Comparison of ENCODE assay signal across 11 cellular contexts in genomic region chr2:151162185-151162584, GRCh38.
DNase-seq lines count a peak whose midpoint lies in the region; ATAC-seq and TF ChIP-seq lines count a peak whose summit lies in the region.
"Had no signal": no experiment of that assay in that cellular context is flagged by ENCODE, and none has a peak within 500 bp of the region (broad histone marks: within the 10 kb centered on the region; RNA-seq: fewer than 3 reads in every experiment).

No MANE protein-coding gene starts in this region.

- no peak overlapping the region for H4K5ac ChIP-seq in IMR-90 (ENCODE audit: low read depth, low read length)

- no peak overlapping the region for H3K4me3 ChIP-seq in IMR-90 (ENCODE audit: insufficient read depth, low read depth, low read length)

- no peak overlapping the region for H2AK9ac ChIP-seq in IMR-90 (replicated peaks; ENCODE audit: low read depth, low read length, poor library complexity)

- H3K27me3 Mint-ChIP-seq in Calu3 (ENCODE audit: unreplicated experiment) = peaks cover under 1% of the 10 kb centered on the region

- DNase-seq in AG09319 (ENCODE audit: extremely low read depth, low read depth) = peak; percentile 28
- peak; percentile 70 for DNase-seq in IMR-90
- DNase-seq in iris pigment epithelial cell (ENCODE audit: low read depth) = peak; percentile 76
- no peak for DNase-seq in islet precursor cell
- DNase-seq in activated CD4-positive, alpha-beta T cell treated with anti-CD3 and anti-CD28 coated beads, Interleukin-2, amount 50 U/mL, for 48 hours = no peak
- no peak for DNase-seq in Calu3
- no peak for DNase-seq in middle frontal gyrus (ENCODE audit: extremely low spot score, low spot score)
- DNase-seq: activated CD4-positive, alpha-beta T cell treated with anti-CD3 and anti-CD28 coated beads, Interleukin-2, amount 50 U/mL, for 4 hours; DND-41; left colon had no signal

- no peak overlapping the region for H4K91ac ChIP-seq in IMR-90 (ENCODE audit: insufficient read depth, low read depth, low read length)

- in situ Hi-C loops in IMR-90 (cut with MboI; ENCODE audit: low sequenced_read_pairs) = no loop called here

- H3K4me2 ChIP-seq in IMR-90 (ENCODE audit: low read depth, low read length) = no peak overlapping the region

- H3K27ac Mint-ChIP-seq in Calu3 (ENCODE audit: unreplicated experiment) = no peak overlapping the region

- no peak overlapping the region for H2BK120ac ChIP-seq in IMR-90 (ENCODE audit: low read depth, low read length)

- H2BK20ac ChIP-seq in IMR-90 (ENCODE audit: low read depth, low read length) = no peak overlapping the region

- H3K9ac ChIP-seq in IMR-90 (ENCODE audit: low read depth, low read length) = no peak overlapping the region

- H3K27ac ChIP-seq in IMR-90 (ENCODE audit: insufficient read depth, low read length) = no peak overlapping the region

- no peaks in the 10 kb centered on the region for H3K36me3 Mint-ChIP-seq in Calu3 (ENCODE audit: insufficient read depth, unreplicated experiment)

- H4K20me1 ChIP-seq in IMR-90 (ENCODE audit: insufficient read depth, low read length) = no peaks in the 10 kb centered on the region

- intact Hi-C loops in IMR-90 (cut with micrococcal nuclease) = loop anchor here (1.0 to 5.0 kb wide), 2 partner anchors 550 to 675 kb away; partner anchors contain the start of gene RND3
- intact Hi-C loops in Calu3 (cut with micrococcal nuclease; ENCODE audit: unreplicated experiment) = no loop called here

- no peaks in the 10 kb centered on the region for H3K79me1 ChIP-seq in IMR-90 (ENCODE audit: low read depth in 1 of 2, low read length in 2 of 2)

- no peak overlapping the region for H3K4me3 Mint-ChIP-seq in Calu3 (ENCODE audit: low read depth, unreplicated experiment)

- H3K23ac ChIP-seq in IMR-90 (ENCODE audit: low read depth, low read length) = no peak overlapping the region

- no peak overlapping the region for H3K56ac ChIP-seq in IMR-90 (ENCODE audit: extremely low read depth, insufficient read depth, low read length)

- no peak overlapping the region for H2BK5ac ChIP-seq in IMR-90 (ENCODE audit: low read depth, low read length, poor library complexity, severe bottlenecking)

- dilution Hi-C loops in IMR-90 (cut with HindIII; ENCODE audit: low sequenced_read_pairs, unreplicated experiment) = no loop called here

- no peaks in the 10 kb centered on the region for H3K9me1 ChIP-seq in IMR-90 (ENCODE audit: insufficient read depth, low read length)

- H3K9me3 Mint-ChIP-seq in Calu3 (ENCODE audit: low read depth, unreplicated experiment) = no peaks in the 10 kb centered on the region

- peak; percentile 84 for ATAC-seq in IMR-90 (ENCODE audit: low read depth)
- ATAC-seq in SK-N-SH treated with all-trans-retinoic acid at 6 μM for 48 hours = peak; percentile 78
- ATAC-seq: left colon had no signal

- no peaks in the 10 kb centered on the region for H3K36me3 ChIP-seq in IMR-90 (ENCODE audit: control insufficient read depth, insufficient read depth, low read length)

- H3K4me1 ChIP-seq in IMR-90 (ENCODE audit: control insufficient read depth, insufficient read depth, low read length) = no peaks in the 10 kb centered on the region; the same call in 1 of the 2 replicates

- H4K8ac ChIP-seq in IMR-90 (ENCODE audit: low read depth in 2 of 2, low read length in 2 of 2) = no peak overlapping the region

- no peaks in the 10 kb centered on the region for H3K9me3 ChIP-seq in IMR-90 (ENCODE audit: control insufficient read depth, insufficient read depth, low read length)

- peak; percentile 65 for TF ChIP-seq CTCF in AG09319 (IDR thresholded peaks at IDR 0.05; ENCODE audit: low read depth, low read length)
- TF ChIP-seq CTCF in IMR-90 (conservative IDR thresholded peaks at IDR 0.05; ENCODE audit: low read depth, low read length) = peak; percentile 53
- TF ChIP-seq CTCF in Calu3 (IDR thresholded peaks at IDR 0.05; ENCODE audit: unreplicated experiment) = no peak

- CTCF ChIA-PET in IMR-90 (lab: Yijun Ruan, JAX) (interaction anchor here (0.6 to 1.2 kb wide), 8 partner anchors 78 to 1390 kb away, joined by 3 to 4 read pairs (median 3); no protein-coding TSS in a partner anchor), Calu3 (lab: Charles Lee) (interaction anchor here (0.7 kb wide), 3 partner anchors 16 to 1915 kb away, joined by 3 to 4 read pairs (median 4); no protein-coding TSS in a partner anchor)

- no peak overlapping the region for H2BK15ac ChIP-seq in IMR-90 (ENCODE audit: low read depth, low read length)

- H3K18ac ChIP-seq in IMR-90 (ENCODE audit: low read depth, low read length) = no peak overlapping the region

- POLR2A ChIA-PET in IMR-90 (lab: Charles Lee; ENCODE audit: unreplicated experiment) = no interaction called here

- peak; percentile 56 for TF ChIP-seq RAD21 in IMR-90 (IDR thresholded peaks at IDR 0.05; ENCODE audit: low read length)

- H3K14ac ChIP-seq in IMR-90 (replicated peaks; ENCODE audit: low read depth, low read length) = no peak overlapping the region

- H3K27me3 ChIP-seq in IMR-90 (ENCODE audit: control insufficient read depth, insufficient read depth, low read length) = no peaks in the 10 kb centered on the region; the same call in 1 of the 2 replicates

- no CpG with 5 or more reads among the region's 2 CpGs for WGBS in IMR-90 (ENCODE audit: extremely low coverage in 2 of 2, insufficient read length in 1 of 2), 2 experiments

- H3K4me1 Mint-ChIP-seq in Calu3 (ENCODE audit: low read depth, unreplicated experiment) = no peaks in the 10 kb centered on the region

- no peak overlapping the region for H2AFZ ChIP-seq in IMR-90 (replicated peaks; ENCODE audit: low read length, poor library complexity)

- TF ChIP-seq POLR2A in IMR-90 (IDR thresholded peaks at IDR 0.05; ENCODE audit: low read depth, low read length) = no peak

- H2AK5ac ChIP-seq in IMR-90 (ENCODE audit: low read depth, low read length) = no peak overlapping the region

- no peak overlapping the region for H3K4ac ChIP-seq in IMR-90 (ENCODE audit: low read depth, low read length)

- BruUV-seq in IMR-90 (replicated peaks; lab: Mats Ljungman, UMichigan) (no TSS peak), Calu3 (replicated peaks; lab: Mats Ljungman, UMichigan) (no TSS peak)

TF ChIP-seq in IMR-90, 13 proteins besides CTCF, POLR2A, EP300 and RAD21:
- TF ChIP-seq SMC3 (IDR thresholded peaks at IDR 0.05; ENCODE audit: low read depth, low read length) (peak; percentile 45), NFE2L2 (IDR thresholded peaks at IDR 0.05; ENCODE audit: low read depth, low read length) (no peak), CEBPB (IDR thresholded peaks at IDR 0.05; ENCODE audit: low read depth, low read length) (peak; percentile 60)

TF ChIP-seq in SK-N-SH treated with all-trans-retinoic acid at 6 μM for 48 hours, 23 proteins besides CTCF, POLR2A, EP300 and RAD21:
- TF ChIP-seq ZNF70 (CRISPR knock-in tag; IDR thresholded peaks at IDR 0.05) (no peak), CSRNP3 (CRISPR knock-in tag; IDR thresholded peaks at IDR 0.05) (no peak), TSHZ2 (CRISPR knock-in tag; IDR thresholded peaks at IDR 0.05) (no peak; the same call in 1 of the 2 replicates), TCF4 (CRISPR knock-in tag; IDR thresholded peaks at IDR 0.05; ENCODE audit: borderline replicate concordance) (0 out of 2 replicates have a peak, but pooled peaks have one; percentile 10), RARB (CRISPR knock-in tag; IDR thresholded peaks at IDR 0.05) (no peak), ZC3H10 (CRISPR knock-in tag; IDR thresholded peaks at IDR 0.05) (no peak)
TF ChIP-seq in SK-N-SH treated with all-trans-retinoic acid at 6 μM for 48 hours: peak in this region for 1.

Comparison
In these comparisons a context has a peak if more than half of its experiments do, and no peak if none do; other contexts are left out.
1. DNase-seq: peak in AG09319 (single experiment), IMR-90 (single experiment) and iris pigment epithelial cell (single experiment); none in islet precursor cell (single experiment), activated CD4-positive, alpha-beta T cell treated with anti-CD3 and anti-CD28 coated beads, Interleukin-2, amount 50 U/mL, for 48 hours (0 of 2), Calu3 (single experiment) and middle frontal gyrus (single experiment).